8 cellular contexts compared by ENCODE assay signal in genomic region chr2:9594361-9595063, GRCh38. TPM values are rescaled to one million over a fixed set of nuclear protein-coding genes. Genes with fewer than 3 reads are reported as not detected.
A peak's percentile ranks its signal among the peaks of the same experiment; 100 is the strongest.
DNase-seq lines count a peak whose midpoint lies in the region; ATAC-seq, FAIRE-seq and TF ChIP-seq lines count a peak whose summit lies in the region.

No MANE protein-coding gene starts in this region.

- H3K9me3 ChIP-seq in keratinocyte (ENCODE audit: control insufficient read depth, low read depth, low read length) (no peaks in the 10 kb centered on the region), transverse colon (peaks cover 6 to 8% of the 10 kb centered on the region in 2 donors)

- H3K4me3 ChIP-seq in keratinocyte (ENCODE audit: control insufficient read depth in 2 of 3, extremely low read depth in 1 of 3, insufficient read depth in 2 of 3, low read depth in 1 of 3, low read length in 3 of 3): no peak overlapping the region
- H3K4me3 ChIP-seq in transverse colon: no peak overlapping the region

- in situ Hi-C loops in transverse colon (cut with MboI; ENCODE audit: low pct_ligation_motif_present in 1 of 4, low pct_unique_long_range_greater_than_20kb in 1 of 4, low sequenced_read_pairs in 3 of 4): no loop called here

- DNase-seq in Right ventricle myocardium inferior (ENCODE audit: missing footprints) (no peak), cardiac septum (ENCODE audit: low spot score) (no peak), amniotic epithelial cell (ENCODE audit: low read depth) (peak; percentile 94), keratinocyte (ENCODE audit: low read depth, low spot score) (no peak), transverse colon (no peak)

- H3K27ac ChIP-seq in keratinocyte (ENCODE audit: control insufficient read depth, insufficient read depth, low read length) (peak overlapping the region; percentile 16), transverse colon (peak overlapping the region; percentile 3 to 43 (median 20))

- no peaks in the 10 kb centered on the region for H3K27me3 ChIP-seq in keratinocyte (ENCODE audit: control insufficient read depth, extremely low read depth, insufficient read depth, low read length)
- no peaks in the 10 kb centered on the region for H3K27me3 ChIP-seq in transverse colon

- peaks cover 20% of the 10 kb centered on the region for H3K4me1 ChIP-seq in keratinocyte (ENCODE audit: control insufficient read depth, extremely low read depth, insufficient read depth, low read length)
- peaks cover 11 to 46% (median 18%) of the 10 kb centered on the region in 4 donors for H3K4me1 ChIP-seq in transverse colon

- dilution Hi-C loops in keratinocyte (cut with MboI; ENCODE audit: extremely low pct_ligation_motif_present, low sequenced_read_pairs): no loop called here

- no peak for TF ChIP-seq EP300 in transverse colon (IDR thresholded peaks at IDR 0.05; ENCODE audit: low read depth)

- TF ChIP-seq POLR2A in transverse colon (IDR thresholded peaks at IDR 0.05): no peak
- TF ChIP-seq POLR2A in GM18505 (IDR thresholded peaks at IDR 0.05; ENCODE audit: borderline replicate concordance, extremely low read depth, insufficient read depth, insufficient read length): no peak

- FAIRE-seq in keratinocyte (lab: Jason Lieb, UNC): peak; percentile 84

- H2AFZ ChIP-seq in keratinocyte (ENCODE audit: control insufficient read depth, low read length): no peak overlapping the region

- no peak overlapping the region for H3K9ac ChIP-seq in keratinocyte (ENCODE audit: control insufficient read depth, extremely low read depth, insufficient read depth, low read length)

- TF ChIP-seq CTCF in keratinocyte (optimal IDR thresholded peaks at IDR 0.05 in 1 of 3, IDR thresholded peaks at IDR 0.05 in 1 of 3, conservative IDR thresholded peaks at IDR 0.05 in 1 of 3; ENCODE audit: extremely low read depth in 1 of 3, insufficient read depth in 2 of 3, low read length in 3 of 3): no peak
- TF ChIP-seq CTCF in transverse colon (IDR thresholded peaks at IDR 0.05): no peak

- peaks cover 1 to 19% of the 10 kb centered on the region in 2 experiments for H3K36me3 ChIP-seq in keratinocyte (ENCODE audit: control insufficient read depth in 2 of 2, extremely low read depth in 1 of 2, insufficient read depth in 2 of 2, low read length in 2 of 2)
- peaks cover 0 to 20% (median 0%) of the 10 kb centered on the region in 4 donors for H3K36me3 ChIP-seq in transverse colon

- intact Hi-C loops in Right ventricle myocardium inferior (cut with DNase I): no loop called here
- intact Hi-C loops in cardiac septum (cut with DNase I): no loop called here
- intact Hi-C loops in transverse colon (cut with DNase I; ENCODE audit: low total_unique reads): no loop called here

- peak; percentile 92 for ATAC-seq in Right ventricle myocardium inferior
- no peak for ATAC-seq in HG03439 (IDR thresholded peaks at IDR 0.05; ENCODE audit: unreplicated experiment)
- ATAC-seq in HG02884 (IDR thresholded peaks at IDR 0.05; ENCODE audit: unreplicated experiment): no peak
- no peak for ATAC-seq in GM18505 (IDR thresholded peaks at IDR 0.05; ENCODE audit: unreplicated experiment)

- H3K9me1 ChIP-seq in keratinocyte (ENCODE audit: control insufficient read depth, extremely low read depth, insufficient read depth, low read length): no peaks in the 10 kb centered on the region

- H4K20me1 ChIP-seq in keratinocyte (ENCODE audit: control insufficient read depth, extremely low read depth, insufficient read depth, low read length): peaks cover 9% of the 10 kb centered on the region

- 66 to 80% methylated on average over 2 of the region's 2 CpGs for WGBS in transverse colon (ENCODE audit: low coverage in 1 of 2), 2 donors

- H3K4me2 ChIP-seq in keratinocyte (ENCODE audit: control insufficient read depth, extremely low read depth, insufficient read depth, low read depth, low read length): no peak overlapping the region

- H3K79me2 ChIP-seq in keratinocyte (ENCODE audit: control insufficient read depth, insufficient read depth, low read length): peaks cover 96% of the 10 kb centered on the region

RNA-seq across cellular contexts. Expression of gene YWHAQ, which starts 36.3 kb away (rescaled TPM):
- total RNA-seq in Right ventricle myocardium inferior: 116 TPM
- 299 TPM for total RNA-seq in cardiac septum
- polyA plus RNA-seq in keratinocyte: 365 to 593 TPM (median 369 TPM) in 3 replicates
- polyA plus RNA-seq in keratinocyte (2011; ENCODE audit: low read depth): 246 TPM
- polyA plus RNA-seq in keratinocyte (2011; cell fraction: cytosol; rRNA removed): 402 and 692 TPM in 2 replicates
- polyA plus RNA-seq in keratinocyte (2011; cell fraction: nucleus; rRNA removed): 167 and 201 TPM in 2 replicates
- 214 and 344 TPM in 2 replicates for polyA plus RNA-seq in keratinocyte (2012; ENCODE audit: low replicate concordance)
- 148 to 431 TPM (median 274 TPM) in 3 replicates for polyA minus RNA-seq in keratinocyte
- polyA minus RNA-seq in keratinocyte (2011; cell fraction: cytosol; rRNA and poly(A)+ RNA removed): 428 TPM
- 84.2 and 150 TPM in 2 replicates for polyA minus RNA-seq in keratinocyte (2011; cell fraction: nucleus; rRNA and poly(A)+ RNA removed)
- 100 to 1,000 TPM in 3 of 4 donors, 10 to 100 TPM in 1; 84.0 to 189 (median 145) TPM for total RNA-seq in transverse colon

RNA-seq across cellular contexts. Expression of gene ADAM17, which starts 38.9 kb away (rescaled TPM):
- total RNA-seq in Right ventricle myocardium inferior (13.5 TPM), cardiac septum (18.9 TPM), transverse colon (10 to 100 TPM; 11.2 to 36.4 (median 17.0) TPM)
- 12.4 to 14.3 TPM (median 13.3 TPM) in 3 replicates for polyA plus RNA-seq in keratinocyte
- polyA plus RNA-seq in keratinocyte (2011; ENCODE audit: low read depth): 23.9 TPM
- 4.3 and 6.7 TPM in 2 replicates for polyA plus RNA-seq in keratinocyte (2011; cell fraction: cytosol; rRNA removed)
- 22.9 and 26.8 TPM in 2 replicates for polyA plus RNA-seq in keratinocyte (2011; cell fraction: nucleus; rRNA removed)
- 20.0 and 27.2 TPM in 2 replicates for polyA plus RNA-seq in keratinocyte (2012; ENCODE audit: low replicate concordance)
- 11.4 to 25.7 TPM (median 19.8 TPM) in 3 replicates for polyA minus RNA-seq in keratinocyte
- 7.7 TPM for polyA minus RNA-seq in keratinocyte (2011; cell fraction: cytosol; rRNA and poly(A)+ RNA removed)
- polyA minus RNA-seq in keratinocyte (2011; cell fraction: nucleus; rRNA and poly(A)+ RNA removed): 27.6 and 45.6 TPM in 2 replicates
